In the genomic region with DNA sequence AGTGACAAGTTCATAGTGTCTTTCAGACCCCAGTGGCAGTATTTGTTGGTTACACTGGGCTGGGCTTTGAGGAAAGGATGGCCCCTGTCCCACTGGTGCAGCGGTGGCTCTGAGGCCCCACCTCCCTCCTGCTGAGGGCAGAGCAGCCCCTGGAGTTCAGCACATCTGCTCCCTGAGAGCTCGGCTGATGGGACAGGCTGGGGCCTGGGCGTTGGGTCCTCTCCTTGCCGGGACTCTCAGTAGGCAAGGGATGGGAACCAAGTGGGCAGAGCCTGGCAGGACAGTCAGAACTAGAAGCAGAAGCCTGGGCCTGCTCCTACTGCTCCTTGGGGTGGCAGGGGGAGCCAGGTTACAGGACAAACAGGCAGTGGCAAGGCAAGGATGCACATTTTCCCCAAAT, we compare ENCODE assay signal across 31 cellular contexts.
"Had no signal": no experiment of that assay in that cellular context is flagged by ENCODE, and none has a peak within 500 bp of the region (broad histone marks: within the 10 kb centered on the region; RNA-seq: fewer than 3 reads in every experiment).

No MANE protein-coding gene starts in this region.

- H3K4me1 ChIP-seq: left lung, prostate gland, sigmoid colon had no signal

- H3K27me3 ChIP-seq: brain microvascular endothelial cell, heart right ventricle, ovary, sigmoid colon, tibial nerve had no signal

- DNase-seq: activated CD4-positive, alpha-beta memory T cell treated with anti-CD3 and anti-CD28 coated beads for 36 hours; activated CD4-positive, alpha-beta T cell treated with anti-CD3 and anti-CD28 coated beads for 4 hours; activated CD8-positive, alpha-beta memory T cell treated with anti-CD3 and anti-CD28 coated beads, Interleukin-2, amount 50 U/mL, for 4 hours; activated gamma-delta T cell treated with Interleukin-2 at 50 U/mL for 16 hours; activated naive CD4-positive, alpha-beta T cell treated with anti-CD3 and anti-CD28 coated beads, Interleukin-2, amount 50 U/mL, for 16 hours; activated T-cell treated with anti-CD3 and anti-CD28 coated beads, Interleukin-2, amount 50 U/mL, for 4 hours; amniotic stem cell; brain microvascular endothelial cell; endodermal cell; foreskin melanocyte; heart right ventricle; kidney glomerular epithelial cell; left lung; naive B cell; nephron progenitor cell; ovary; retina; sigmoid colon; small intestine; stimulated activated CD4-positive, alpha-beta T cell treated with anti-CD3 and anti-CD28 coated beads, Interleukin-1b, Interleukin-23, amount 100 ng/mL, for 48 hours; stimulated activated CD4-positive, alpha-beta T cell treated with anti-CD3 and anti-CD28 coated beads, Interleukin-4, amount 100 ng/mL, for 4 hours; stimulated activated CD8-positive, alpha-beta memory T cell treated with anti-CD3 and anti-CD28 coated beads, Interleukin-4, amount 100 ng/mL, for 48 hours; stimulated activated naive B cell treated with anti-CD40 and anti-IgM and Interleukin-4, amounts not matched to agents 10 μg/mL and 1 μg/mL and 100 μg/mL, for 72 hours; T-helper 9 cell had no signal

- H3K9me3 ChIP-seq: heart right ventricle, left lung, ovary, prostate gland, sigmoid colon, tibial nerve had no signal

- H3K27ac ChIP-seq: brain microvascular endothelial cell, heart right ventricle, left lung, ovary, prostate gland, sigmoid colon, tibial nerve, VCaP had no signal

- H3K4me3 ChIP-seq: heart right ventricle, left lung, ovary, prostate gland, sigmoid colon, tibial nerve had no signal

- ATAC-seq: activated T-cell treated with anti-CD3 and anti-CD28 coated beads, Interleukin-2, amount 50 U/mL, for 4 hours; activated T-helper 17 cell treated with anti-CD3 and anti-CD28 coated beads, Interleukin-2, amount 50 U/mL, for 72 hours; esophagus mucosa; left lung; stimulated activated naive B cell treated with anti-CD40 and anti-IgM and Interleukin-4, amounts not matched to agents 10 μg/mL and 1 μg/mL and 100 μg/mL, for 72 hours had no signal

- H3K36me3 ChIP-seq: brain microvascular endothelial cell, heart right ventricle, left lung, ovary, prostate gland, sigmoid colon, tibial nerve had no signal

- FAIRE-seq: astrocyte, small intestine, TTC549 had no signal
